1 cellular context compared by ENCODE assay signal in genomic region chr19:17156947-17157302, GRCh38.
TF ChIP-seq lines count a peak whose summit lies in the region.

No MANE protein-coding gene starts in this region.

TF ChIP-seq in HepG2, 621 proteins besides CTCF, POLR2A, EP300 and RAD21 (continued from another document):
- TF ChIP-seq, protein P1, sequence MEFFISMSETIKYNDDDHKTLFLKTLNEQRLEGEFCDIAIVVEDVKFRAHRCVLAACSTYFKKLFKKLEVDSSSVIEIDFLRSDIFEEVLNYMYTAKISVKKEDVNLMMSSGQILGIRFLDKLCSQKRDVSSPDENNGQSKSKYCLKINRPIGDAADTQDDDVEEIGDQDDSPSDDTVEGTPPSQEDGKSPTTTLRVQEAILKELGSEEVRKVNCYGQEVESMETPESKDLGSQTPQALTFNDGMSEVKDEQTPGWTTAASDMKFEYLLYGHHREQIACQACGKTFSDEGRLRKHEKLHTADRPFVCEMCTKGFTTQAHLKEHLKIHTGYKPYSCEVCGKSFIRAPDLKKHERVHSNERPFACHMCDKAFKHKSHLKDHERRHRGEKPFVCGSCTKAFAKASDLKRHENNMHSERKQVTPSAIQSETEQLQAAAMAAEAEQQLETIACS (CRISPR knock-in tag; IDR thresholded peaks at IDR 0.05) = no peak
- TF ChIP-seq ZNF564 (CRISPR knock-in tag; IDR thresholded peaks at IDR 0.05) (no peak), CHCHD3 (CRISPR knock-in tag; IDR thresholded peaks at IDR 0.05) (no peak), SIX4 (CRISPR knock-in tag; IDR thresholded peaks at IDR 0.05) (no peak), CBFB (CRISPR knock-in tag; IDR thresholded peaks at IDR 0.05) (no peak), AHDC1 (CRISPR knock-in tag; IDR thresholded peaks at IDR 0.05; ENCODE audit: borderline replicate concordance) (no peak), NFIB (CRISPR knock-in tag; IDR thresholded peaks at IDR 0.05; ENCODE audit: borderline replicate concordance) (no peak), ZNF224 (CRISPR knock-in tag; IDR thresholded peaks at IDR 0.05) (no peak), ZNF451 (CRISPR knock-in tag; IDR thresholded peaks at IDR 0.05) (no peak)
- TF ChIP-seq, protein P2, sequence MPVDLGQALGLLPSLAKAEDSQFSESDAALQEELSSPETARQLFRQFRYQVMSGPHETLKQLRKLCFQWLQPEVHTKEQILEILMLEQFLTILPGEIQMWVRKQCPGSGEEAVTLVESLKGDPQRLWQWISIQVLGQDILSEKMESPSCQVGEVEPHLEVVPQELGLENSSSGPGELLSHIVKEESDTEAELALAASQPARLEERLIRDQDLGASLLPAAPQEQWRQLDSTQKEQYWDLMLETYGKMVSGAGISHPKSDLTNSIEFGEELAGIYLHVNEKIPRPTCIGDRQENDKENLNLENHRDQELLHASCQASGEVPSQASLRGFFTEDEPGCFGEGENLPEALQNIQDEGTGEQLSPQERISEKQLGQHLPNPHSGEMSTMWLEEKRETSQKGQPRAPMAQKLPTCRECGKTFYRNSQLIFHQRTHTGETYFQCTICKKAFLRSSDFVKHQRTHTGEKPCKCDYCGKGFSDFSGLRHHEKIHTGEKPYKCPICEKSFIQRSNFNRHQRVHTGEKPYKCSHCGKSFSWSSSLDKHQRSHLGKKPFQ (CRISPR knock-in tag; IDR thresholded peaks at IDR 0.05; ENCODE audit: insufficient replicate concordance) = no peak
